14 cellular contexts compared by ENCODE assay signal in the genomic region with DNA sequence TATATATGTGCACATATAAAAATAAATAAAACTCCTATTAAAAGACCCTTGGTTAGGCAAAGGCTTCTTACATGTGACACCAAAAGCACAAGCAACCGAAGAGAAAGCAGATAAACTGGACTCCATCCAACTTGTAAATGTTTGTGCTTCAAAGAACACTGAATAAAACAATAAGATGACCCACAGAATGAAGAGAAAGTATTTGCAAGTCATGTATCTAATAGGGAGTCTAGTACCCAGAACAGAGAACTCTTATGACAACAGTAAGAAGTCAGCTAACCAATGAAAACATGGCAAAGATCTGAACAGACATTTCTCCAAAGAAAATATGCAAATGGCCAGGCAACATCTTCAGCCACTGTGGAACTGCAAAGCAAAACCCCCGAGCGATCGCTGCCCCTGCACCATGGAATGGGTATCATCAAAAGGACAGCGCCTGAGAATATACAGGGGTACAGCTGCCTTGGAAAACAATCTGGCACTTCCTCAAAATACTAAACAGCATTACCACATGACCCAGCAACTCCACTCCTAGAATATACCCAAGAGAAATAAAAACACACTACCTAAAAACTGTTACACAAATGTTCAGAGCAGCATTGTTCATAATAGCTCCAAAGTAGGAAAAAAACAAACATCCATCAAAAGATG. TPM values are rescaled to one million over a fixed set of nuclear protein-coding genes. Genes with fewer than 3 reads are reported as not detected.
DNase-seq lines count a peak whose midpoint lies in the region; ATAC-seq, FAIRE-seq and TF ChIP-seq lines count a peak whose summit lies in the region.
"Had no signal": no experiment of that assay in that cellular context is flagged by ENCODE, and none has a peak within 500 bp of the region (broad histone marks: within the 10 kb centered on the region; RNA-seq: fewer than 3 reads in every experiment).

No MANE protein-coding gene starts in this region.

- BruUV-seq in PC-9 (replicated peaks; lab: Mats Ljungman, UMichigan): no TSS peak

- peak overlapping the region; percentile 45 to 60 for H3K4me3 Mint-ChIP-seq in activated T-cell treated with anti-CD3 and anti-CD28 coated beads, Interleukin-2, amount 50 U/mL, for 72 hours
- no peak overlapping the region for H3K4me3 Mint-ChIP-seq in activated T-cell treated with anti-CD3 and anti-CD28 coated beads, Interleukin-2, amount 50 U/mL, for 4 hours
- no peak overlapping the region for H3K4me3 Mint-ChIP-seq in activated CD8-positive, alpha-beta T cell treated with anti-CD3 and anti-CD28 coated beads for 36 hours
- H3K4me3 Mint-ChIP-seq in stimulated activated naive CD8-positive, alpha-beta T cell treated with anti-CD3 and anti-CD28 coated beads, Interleukin-15, amount 100 ng/mL, for 72 hours: peak overlapping the region; percentile 54 to 64

- no peaks in the 10 kb centered on the region for H3K27me3 Mint-ChIP-seq in activated T-cell treated with anti-CD3 and anti-CD28 coated beads, Interleukin-2, amount 50 U/mL, for 72 hours (ENCODE audit: low read depth)
- no peaks in the 10 kb centered on the region for H3K27me3 Mint-ChIP-seq in activated T-cell treated with anti-CD3 and anti-CD28 coated beads, Interleukin-2, amount 50 U/mL, for 4 hours (ENCODE audit: low read depth)
- no peaks in the 10 kb centered on the region for H3K27me3 Mint-ChIP-seq in activated CD8-positive, alpha-beta T cell treated with anti-CD3 and anti-CD28 coated beads for 36 hours
- no peaks in the 10 kb centered on the region for H3K27me3 Mint-ChIP-seq in stimulated activated naive CD8-positive, alpha-beta T cell treated with anti-CD3 and anti-CD28 coated beads, Interleukin-15, amount 100 ng/mL, for 72 hours

- no peaks in the 10 kb centered on the region for H3K9me3 ChIP-seq in PC-9 (ENCODE audit: insufficient read depth, low read depth)
- H3K9me3 ChIP-seq: colonic mucosa, ovary had no signal

- no peak for ATAC-seq in activated T-cell treated with anti-CD3 and anti-CD28 coated beads, Interleukin-2, amount 50 U/mL, for 72 hours (replicated peaks in 1 of 2)
- ATAC-seq in activated T-cell treated with anti-CD3 and anti-CD28 coated beads, Interleukin-2, amount 50 U/mL, for 4 hours: no peak
- no peak for ATAC-seq in activated CD8-positive, alpha-beta T cell treated with anti-CD3 and anti-CD28 coated beads for 36 hours
- no peak for ATAC-seq in stimulated activated naive CD8-positive, alpha-beta T cell treated with anti-CD3 and anti-CD28 coated beads, Interleukin-15, amount 100 ng/mL, for 72 hours
- ATAC-seq in HG03439 (IDR thresholded peaks at IDR 0.05; ENCODE audit: unreplicated experiment): no peak
- ATAC-seq: activated naive CD4-positive, alpha-beta T cell treated with anti-CD3 and anti-CD28 coated beads, Interleukin-2, amount 50 U/mL, for 72 hours had no signal

- intact Hi-C loops in activated CD8-positive, alpha-beta T cell treated with anti-CD3 and anti-CD28 coated beads for 36 hours (cut with micrococcal nuclease): no loop called here
- intact Hi-C loops in PC-9 (cut with micrococcal nuclease; ENCODE audit: unreplicated experiment): loop anchor here (10.0 kb wide), 1 partner anchor 84 kb away; no protein-coding TSS in a partner anchor

- H3K4me3 ChIP-seq in fibroblast of the aortic adventitia (ENCODE audit: low read depth, low read length) (no peak overlapping the region), PC-9 (no peak overlapping the region)
- H3K4me3 ChIP-seq: colonic mucosa, ovary had no signal

- no peak for FAIRE-seq in GM19239 (lab: Jason Lieb, UNC)
- FAIRE-seq: GM12892 had no signal

- TF ChIP-seq CTCF in activated CD8-positive, alpha-beta T cell treated with anti-CD3 and anti-CD28 coated beads for 36 hours (IDR thresholded peaks at IDR 0.05): no peak
- TF ChIP-seq CTCF in fibroblast of the aortic adventitia (IDR thresholded peaks at IDR 0.05; ENCODE audit: insufficient read depth, low read length) (no peak), PC-9 (conservative IDR thresholded peaks at IDR 0.05) (no peak)

- H3K27ac ChIP-seq in PC-9: no peak overlapping the region
- H3K27ac ChIP-seq: colonic mucosa, ovary had no signal

- no peak overlapping the region for H3K4me2 ChIP-seq in PC-9

- peaks cover 12% of the 10 kb centered on the region; the same call in 1 of the 2 replicates for H3K36me3 ChIP-seq in PC-9 (ENCODE audit: low read depth)
- H3K36me3 ChIP-seq: colonic mucosa, ovary had no signal

- H2AFZ ChIP-seq in PC-9: no peak overlapping the region

- H3K27ac Mint-ChIP-seq in activated T-cell treated with anti-CD3 and anti-CD28 coated beads, Interleukin-2, amount 50 U/mL, for 72 hours: peak overlapping the region; percentile 80
- H3K27ac Mint-ChIP-seq in activated CD8-positive, alpha-beta T cell treated with anti-CD3 and anti-CD28 coated beads for 36 hours: peak overlapping the region; percentile 74
- peak overlapping the region in 1 of 2 donors; percentile 59 for H3K27ac Mint-ChIP-seq in stimulated activated naive CD8-positive, alpha-beta T cell treated with anti-CD3 and anti-CD28 coated beads, Interleukin-15, amount 100 ng/mL, for 72 hours
- H3K27ac Mint-ChIP-seq: activated naive CD4-positive, alpha-beta T cell treated with anti-CD3 and anti-CD28 coated beads, Interleukin-2, amount 50 U/mL, for 72 hours had no signal

- no peaks in the 10 kb centered on the region for H3K27me3 ChIP-seq in PC-9 (ENCODE audit: insufficient read depth, low read depth)
- H3K27me3 ChIP-seq: colonic mucosa, ovary had no signal

- CTCF ChIA-PET in activated CD8-positive, alpha-beta T cell treated with anti-CD3 and anti-CD28 coated beads for 36 hours (lab: Charles Lee): interaction anchor here (1.3 kb wide), 1 partner anchor 220 kb away, joined by 4 read pairs; no protein-coding TSS in a partner anchor
- CTCF ChIA-PET in PC-9 (lab: Charles Lee): no interaction called here

- peaks cover 3% of the 10 kb centered on the region; the same call in 1 of the 2 replicates for H3K4me1 ChIP-seq in PC-9 (replicated peaks; ENCODE audit: insufficient read depth)
- H3K4me1 ChIP-seq: colonic mucosa had no signal

- peaks cover 98% of the 10 kb centered on the region for H3K79me2 ChIP-seq in PC-9 (ENCODE audit: low read depth)

- DNase-seq in activated T-cell treated with anti-CD3 and anti-CD28 coated beads, Interleukin-2, amount 50 U/mL, for 72 hours: no peak
- no peak for DNase-seq in activated T-cell treated with anti-CD3 and anti-CD28 coated beads, Interleukin-2, amount 50 U/mL, for 4 hours
- DNase-seq in activated CD8-positive, alpha-beta T cell treated with anti-CD3 and anti-CD28 coated beads for 36 hours: no peak
- DNase-seq in fibroblast of the aortic adventitia (ENCODE audit: low read depth) (peak; percentile 49), GM19239 (ENCODE audit: insufficient read length, low spot score) (no peak), PC-9 (no peak)
- no peak for DNase-seq in stimulated activated naive CD8-positive, alpha-beta T cell treated with anti-CD3 and anti-CD28 coated beads, Interleukin-15, amount 100 ng/mL, for 72 hours
- DNase-seq: activated CD8-positive, alpha-beta memory T cell treated with anti-CD3 and anti-CD28 coated beads for 24 hours; colonic mucosa; ovary; stimulated activated CD4-positive, alpha-beta T cell treated with anti-CD3 and anti-CD28 coated beads, Interleukin-15, amount 100 ng/mL, for 24 hours had no signal

- no peaks in the 10 kb centered on the region for H3K9me3 Mint-ChIP-seq in activated T-cell treated with anti-CD3 and anti-CD28 coated beads, Interleukin-2, amount 50 U/mL, for 72 hours
- H3K9me3 Mint-ChIP-seq in activated T-cell treated with anti-CD3 and anti-CD28 coated beads, Interleukin-2, amount 50 U/mL, for 4 hours: no peaks in the 10 kb centered on the region
- H3K9me3 Mint-ChIP-seq in activated CD8-positive, alpha-beta T cell treated with anti-CD3 and anti-CD28 coated beads for 36 hours: no peaks in the 10 kb centered on the region
- H3K9me3 Mint-ChIP-seq in stimulated activated naive CD8-positive, alpha-beta T cell treated with anti-CD3 and anti-CD28 coated beads, Interleukin-15, amount 100 ng/mL, for 72 hours: no peaks in the 10 kb centered on the region
- H3K9me3 Mint-ChIP-seq: activated naive CD4-positive, alpha-beta T cell treated with anti-CD3 and anti-CD28 coated beads, Interleukin-2, amount 50 U/mL, for 72 hours had no signal

- no peaks in the 10 kb centered on the region for H3K9me2 ChIP-seq in PC-9 (ENCODE audit: insufficient read depth)

- peaks cover 98% of the 10 kb centered on the region for H4K20me1 ChIP-seq in PC-9 (ENCODE audit: insufficient read depth)

- H3K36me3 Mint-ChIP-seq in activated T-cell treated with anti-CD3 and anti-CD28 coated beads, Interleukin-2, amount 50 U/mL, for 72 hours (ENCODE audit: insufficient read depth in 2 of 2): peaks cover 11 to 13% of the 10 kb centered on the region in 2 donors
- peaks cover 13% of the 10 kb centered on the region for H3K36me3 Mint-ChIP-seq in activated T-cell treated with anti-CD3 and anti-CD28 coated beads, Interleukin-2, amount 50 U/mL, for 4 hours (ENCODE audit: insufficient read depth)
- peaks cover 48% of the 10 kb centered on the region for H3K36me3 Mint-ChIP-seq in activated CD8-positive, alpha-beta T cell treated with anti-CD3 and anti-CD28 coated beads for 36 hours (ENCODE audit: low read depth)

- peaks cover 9% of the 10 kb centered on the region; the same call in 1 of the 2 replicates for H3F3A ChIP-seq in PC-9 (ENCODE audit: insufficient read depth, low read depth)

- POLR2A ChIA-PET in activated CD8-positive, alpha-beta T cell treated with anti-CD3 and anti-CD28 coated beads for 36 hours (lab: Charles Lee): interaction anchor here (1.3 kb wide), 3 partner anchors 10 to 72 kb away, joined by 3 to 5 read pairs (median 4); no protein-coding TSS in a partner anchor
- POLR2A ChIA-PET in PC-9 (lab: Charles Lee; ENCODE audit: unreplicated experiment): no interaction called here

- H3K4me1 Mint-ChIP-seq in activated T-cell treated with anti-CD3 and anti-CD28 coated beads, Interleukin-2, amount 50 U/mL, for 72 hours (ENCODE audit: low read depth): peaks cover 79% of the 10 kb centered on the region
- H3K4me1 Mint-ChIP-seq in activated T-cell treated with anti-CD3 and anti-CD28 coated beads, Interleukin-2, amount 50 U/mL, for 4 hours (ENCODE audit: low read depth): peaks cover 78% of the 10 kb centered on the region
- H3K4me1 Mint-ChIP-seq in activated CD8-positive, alpha-beta T cell treated with anti-CD3 and anti-CD28 coated beads for 36 hours (ENCODE audit: low read depth): peaks cover 77% of the 10 kb centered on the region
- H3K4me1 Mint-ChIP-seq in stimulated activated naive CD8-positive, alpha-beta T cell treated with anti-CD3 and anti-CD28 coated beads, Interleukin-15, amount 100 ng/mL, for 72 hours: peaks cover 84% of the 10 kb centered on the region

RNA-seq across cellular contexts. Expression of a gene that starts 17.2 kb away (rescaled TPM):
- total RNA-seq in activated T-cell treated with anti-CD3 and anti-CD28 coated beads, Interleukin-2, amount 50 U/mL, for 72 hours: 10 to 100 TPM; 42.3 to 43.4 TPM
- 10 to 100 TPM; 26.8 to 34.9 (median 32.3) TPM for total RNA-seq in activated T-cell treated with anti-CD3 and anti-CD28 coated beads, Interleukin-2, amount 50 U/mL, for 4 hours
- 10 to 100 TPM; 24.5 to 29.0 TPM for total RNA-seq in activated CD8-positive, alpha-beta T cell treated with anti-CD3 and anti-CD28 coated beads for 36 hours
- 14.6 and 58.5 TPM in 2 replicates for total RNA-seq in fibroblast of the aortic adventitia (ENCODE audit: low replicate concordance)
- 28.5 and 30.9 TPM in 2 replicates for total RNA-seq in PC-9 (2021)

RNA-seq across cellular contexts. Expression of a gene that starts 43.2 kb away (rescaled TPM):
- total RNA-seq in activated T-cell treated with anti-CD3 and anti-CD28 coated beads, Interleukin-2, amount 50 U/mL, for 72 hours: 10 to 100 TPM; 22.3 to 23.6 TPM
- total RNA-seq in activated T-cell treated with anti-CD3 and anti-CD28 coated beads, Interleukin-2, amount 50 U/mL, for 4 hours: 10 to 100 TPM; 16.5 to 17.7 (median 16.8) TPM
- 10 to 100 TPM; 19.7 to 20.1 TPM for total RNA-seq in activated CD8-positive, alpha-beta T cell treated with anti-CD3 and anti-CD28 coated beads for 36 hours
- total RNA-seq in fibroblast of the aortic adventitia (ENCODE audit: low replicate concordance): 5.3 and 8.3 TPM in 2 replicates
- total RNA-seq in PC-9 (2021): 18.2 and 21.4 TPM in 2 replicates

Comparison
In these comparisons a context has a peak if more than half of its experiments do, and no peak if none do; other contexts are left out.
1. H3K4me3 Mint-ChIP-seq: peak in activated T-cell treated with anti-CD3 and anti-CD28 coated beads, Interleukin-2, amount 50 U/mL, for 72 hours (2 of 2) and stimulated activated naive CD8-positive, alpha-beta T cell treated with anti-CD3 and anti-CD28 coated beads, Interleukin-15, amount 100 ng/mL, for 72 hours (2 of 2); none in activated T-cell treated with anti-CD3 and anti-CD28 coated beads, Interleukin-2, amount 50 U/mL, for 4 hours (single experiment) and activated CD8-positive, alpha-beta T cell treated with anti-CD3 and anti-CD28 coated beads for 36 hours (single experiment).